8 cellular contexts compared by ENCODE assay signal in the genomic region with DNA sequence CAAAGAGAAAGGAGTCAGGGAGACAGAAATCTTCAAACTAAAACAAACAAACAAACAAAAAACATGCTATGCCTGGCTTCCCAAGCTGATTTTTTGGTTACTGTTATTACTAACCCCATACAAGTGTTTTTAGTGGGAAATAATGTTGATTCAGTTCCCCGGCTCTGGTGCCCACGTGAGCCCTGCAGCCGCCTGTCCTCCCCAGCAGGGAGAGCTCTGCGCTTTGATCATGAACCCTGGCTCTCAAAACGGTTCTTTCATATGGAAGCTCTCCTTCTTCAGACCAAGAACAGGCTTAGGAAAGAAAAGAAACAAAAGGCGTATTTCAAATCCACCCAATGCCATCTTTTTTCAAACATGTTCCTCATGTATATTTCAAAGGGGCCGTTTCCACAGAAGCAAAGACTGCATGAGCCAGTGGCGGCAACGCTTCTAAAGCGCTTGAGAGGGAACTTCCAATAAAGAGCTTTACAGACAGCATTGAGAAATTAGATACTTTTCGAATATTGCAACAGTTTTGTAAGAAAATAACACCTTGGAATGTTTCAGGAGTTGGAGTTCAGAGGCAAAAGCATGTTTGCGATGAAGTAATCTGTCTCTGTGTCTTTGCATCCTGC.
A peak's percentile ranks its signal among the peaks of the same experiment; 100 is the strongest.
DNase-seq lines count a peak whose midpoint lies in the region; ATAC-seq and TF ChIP-seq lines count a peak whose summit lies in the region.

No MANE protein-coding gene starts in this region.

- H3K27me3 ChIP-seq in psoas muscle (ENCODE audit: insufficient read depth in 3 of 3, low read length in 2 of 3), result no peaks in the 10 kb centered on the region

- no peaks in the 10 kb centered on the region for H3K36me3 ChIP-seq in psoas muscle (ENCODE audit: insufficient read depth in 1 of 2, low read depth in 1 of 2)

- 33 to 37% (median 37%) methylated on average over 12 of the region's 12 CpGs for WGBS in psoas muscle, 3 donors

- peaks cover 11% of the 10 kb centered on the region for H3K4me1 Mint-ChIP-seq in activated CD4-positive, alpha-beta memory T cell treated with anti-CD3 and anti-CD28 coated beads for 36 hours (ENCODE audit: low read depth)

- peak; percentile 47 for ATAC-seq in Right ventricle myocardium inferior
- peak; percentile 35 for ATAC-seq in HG02759 (IDR thresholded peaks at IDR 0.05; ENCODE audit: unreplicated experiment)
- ATAC-seq in Right ventricle myocardium superior (ENCODE audit: poor library complexity), result peak; percentile 81
- peak; percentile 59 to 76 (median 63) for ATAC-seq in psoas muscle

- no peak for DNase-seq in Right ventricle myocardium inferior (ENCODE audit: missing footprints)
- DNase-seq in cardiac septum (ENCODE audit: low spot score), result no peak
- peak; percentile 5 for DNase-seq in NCI-H2171 treated with DMSO at 0.1 percent for 48 hours (lab: John Stamatoyannopoulos, UW)
- DNase-seq in activated CD4-positive, alpha-beta memory T cell treated with anti-CD3 and anti-CD28 coated beads for 36 hours, result peak; percentile 38
- DNase-seq in Right ventricle myocardium superior, result peak; percentile 69
- DNase-seq in psoas muscle, result peak; percentile 30 to 58
- DNase-seq in T-helper 9 cell, result no peak

- H3K27me3 Mint-ChIP-seq in activated CD4-positive, alpha-beta memory T cell treated with anti-CD3 and anti-CD28 coated beads for 36 hours, result peaks cover 18% of the 10 kb centered on the region

- no peak overlapping the region for H3K4me3 Mint-ChIP-seq in activated CD4-positive, alpha-beta memory T cell treated with anti-CD3 and anti-CD28 coated beads for 36 hours

- POLR2A ChIA-PET in activated CD4-positive, alpha-beta memory T cell treated with anti-CD3 and anti-CD28 coated beads for 36 hours (lab: Charles Lee), result no interaction called here

- CTCF ChIA-PET in activated CD4-positive, alpha-beta memory T cell treated with anti-CD3 and anti-CD28 coated beads for 36 hours (lab: Charles Lee), result interaction anchor here (0.7 to 1.2 kb wide), 2 partner anchors 185 to 438 kb away, joined by 3 read pairs; no protein-coding TSS in a partner anchor

- H3K4me1 ChIP-seq in psoas muscle, result peaks cover 19% of the 10 kb centered on the region

- no peak overlapping the region for H3K27ac Mint-ChIP-seq in activated CD4-positive, alpha-beta memory T cell treated with anti-CD3 and anti-CD28 coated beads for 36 hours

- TF ChIP-seq CTCF in psoas muscle (IDR thresholded peaks at IDR 0.05), result peak; percentile 82

- H3K4me3 ChIP-seq in psoas muscle, result no peak overlapping the region

- no peak overlapping the region for H3K27ac ChIP-seq in psoas muscle

- intact Hi-C loops in Right ventricle myocardium inferior (cut with DNase I) (loop anchor here (1.0 to 10.0 kb wide), 4 partner anchors 298 to 1028 kb away; no protein-coding TSS in a partner anchor), cardiac septum (cut with DNase I) (loop anchor here (5.0 to 10.0 kb wide), 4 partner anchors 158 to 1248 kb away; no protein-coding TSS in a partner anchor), Right ventricle myocardium superior (cut with DNase I) (loop anchor here (5.0 to 10.0 kb wide), 2 partner anchors 385 to 878 kb away; partner anchors contain the start of gene MED10), psoas muscle (cut with DNase I) (loop anchor here (5.0 to 10.0 kb wide), 5 partner anchors 158 to 948 kb away; partner anchors contain the start of genes MED10 (in 1 of the 2) and UBE2QL1 (in 1 of the 2))
- intact Hi-C loops in activated CD4-positive, alpha-beta memory T cell treated with anti-CD3 and anti-CD28 coated beads for 36 hours (cut with micrococcal nuclease), result loop anchor here (10.0 kb wide), 1 partner anchor 198 kb away; no protein-coding TSS in a partner anchor

- H3K9me3 ChIP-seq in psoas muscle, result no peaks in the 10 kb centered on the region

- H3K36me3 Mint-ChIP-seq in activated CD4-positive, alpha-beta memory T cell treated with anti-CD3 and anti-CD28 coated beads for 36 hours, result no peaks in the 10 kb centered on the region

- no peaks in the 10 kb centered on the region for H3K9me3 Mint-ChIP-seq in activated CD4-positive, alpha-beta memory T cell treated with anti-CD3 and anti-CD28 coated beads for 36 hours

Comparison
In these comparisons a context has a peak if more than half of its experiments do, and no peak if none do; other contexts are left out.
1. DNase-seq: peak in NCI-H2171 treated with DMSO at 0.1 percent for 48 hours (single experiment), activated CD4-positive, alpha-beta memory T cell treated with anti-CD3 and anti-CD28 coated beads for 36 hours (single experiment), Right ventricle myocardium superior (single experiment) and psoas muscle (2 of 2); none in Right ventricle myocardium inferior (single experiment), cardiac septum (single experiment) and T-helper 9 cell (single experiment).
2. Peak in every context shown above with its lines, with median percentiles within 50 percentile points of each other: ATAC-seq.